Comparison of ENCODE assay signal across 1 cellular context in the genomic region with DNA sequence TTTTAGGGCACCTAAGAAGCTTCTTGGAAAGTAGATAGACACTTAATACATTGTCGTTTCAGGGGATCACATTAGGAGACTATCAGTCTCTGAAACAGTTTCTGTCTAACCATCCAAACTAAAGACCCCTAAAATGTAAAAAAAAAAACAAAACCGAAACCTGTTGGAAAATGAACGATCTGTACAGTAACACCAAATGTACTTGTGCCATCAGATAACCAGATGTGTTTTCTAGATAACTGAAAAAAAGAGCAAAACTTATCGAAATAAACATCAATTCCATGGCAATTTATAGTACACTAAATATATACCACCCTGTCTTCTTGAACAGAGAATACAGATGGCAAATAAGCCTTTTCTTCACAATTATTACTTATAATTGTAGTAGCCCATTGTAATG.
TF ChIP-seq lines count a peak whose summit lies in the region.

No MANE protein-coding gene starts in this region.

TF ChIP-seq in HepG2, 621 proteins besides CTCF, POLR2A, EP300 and RAD21:
- no peak for TF ChIP-seq MLX (CRISPR knock-in tag; IDR thresholded peaks at IDR 0.05)
- TF ChIP-seq ZNF547 (CRISPR knock-in tag; IDR thresholded peaks at IDR 0.05): no peak
- no peak for TF ChIP-seq ZNF788 (CRISPR knock-in tag; IDR thresholded peaks at IDR 0.05; ENCODE audit: borderline replicate concordance)
